ENCODE assay signal across 17 cellular contexts in the genomic region with DNA sequence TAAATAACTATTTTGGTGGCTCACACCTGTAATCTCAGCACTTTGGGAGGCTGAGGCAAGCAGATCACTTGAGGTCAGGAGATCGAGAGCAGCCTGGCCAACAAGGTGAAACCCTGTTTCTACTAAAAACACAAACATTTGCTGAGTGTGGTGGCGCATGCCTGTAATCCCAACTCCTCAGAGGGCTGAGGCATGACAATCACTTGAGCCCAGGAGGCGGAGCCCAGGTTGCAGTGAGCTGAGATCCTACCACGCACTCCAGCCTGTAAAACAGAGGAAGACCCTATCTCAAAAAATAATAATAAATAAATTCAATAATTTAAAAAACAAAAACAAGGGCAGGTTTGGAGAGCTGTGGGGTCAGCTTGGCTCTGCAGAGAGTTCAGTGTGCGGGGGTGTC. TPM values are rescaled to one million over a fixed set of nuclear protein-coding genes. Genes with fewer than 3 reads are reported as not detected.
DNase-seq lines count a peak whose midpoint lies in the region; ATAC-seq and TF ChIP-seq lines count a peak whose summit lies in the region.
"Had no signal": no experiment of that assay in that cellular context is flagged by ENCODE, and none has a peak within 500 bp of the region (broad histone marks: within the 10 kb centered on the region; RNA-seq: fewer than 3 reads in every experiment).

No MANE protein-coding gene starts in this region.

- WGBS in endodermal cell (ENCODE audit: insufficient coverage in 1 of 2, insufficient read length in 1 of 2), 2 experiments, result 74 to 83% methylated on average over 3 to 5 of the region's 5 CpGs

- no peak overlapping the region for H3K4me2 ChIP-seq in GM23338
- H3K4me2 ChIP-seq in parathyroid adenoma (ENCODE audit: low read length), result no peak overlapping the region
- H3K4me2 ChIP-seq: A549 had no signal

- H3K4me1 Mint-ChIP-seq in GM23338 (peaks cover 16% of the 10 kb centered on the region), endodermal cell (peaks cover 17% of the 10 kb centered on the region)
- H3K4me1 Mint-ChIP-seq: CD8-positive, alpha-beta memory T cell had no signal

- H3K36me3 ChIP-seq in GM23338 (ENCODE audit: insufficient read depth), result no peaks in the 10 kb centered on the region
- no peaks in the 10 kb centered on the region for H3K36me3 ChIP-seq in endodermal cell (ENCODE audit: control insufficient read depth, insufficient read depth, low read length)
- no peaks in the 10 kb centered on the region for H3K36me3 ChIP-seq in parathyroid adenoma (ENCODE audit: control insufficient read depth, insufficient read depth, low read length)
- H3K36me3 ChIP-seq in MG63, result no peaks in the 10 kb centered on the region
- H3K36me3 ChIP-seq: BE2C, HAP-1 had no signal

- H3K27ac ChIP-seq in GM23338 (ENCODE audit: low read depth) (no peak overlapping the region), endodermal cell (ENCODE audit: low read depth, low read length) (no peak overlapping the region), parathyroid adenoma (no peak overlapping the region)
- H3K27ac ChIP-seq: A549 had no signal

- TF ChIP-seq CTCF in GM23338 (conservative IDR thresholded peaks at IDR 0.05; ENCODE audit: low read depth in 2 of 2) (no peak), endodermal cell (conservative IDR thresholded peaks at IDR 0.05) (no peak), parathyroid adenoma (IDR thresholded peaks at IDR 0.05) (no peak)

- H3K4me3 ChIP-seq in GM23338, result no peak overlapping the region
- no peak overlapping the region for H3K4me3 ChIP-seq in endodermal cell (ENCODE audit: low read length)
- no peak overlapping the region for H3K4me3 ChIP-seq in parathyroid adenoma (ENCODE audit: low read depth, low read length)
- H3K4me3 ChIP-seq in MG63, result no peak overlapping the region
- H3K4me3 ChIP-seq: A549, HAP-1 had no signal

- H3K9me3 Mint-ChIP-seq in GM23338 (no peaks in the 10 kb centered on the region), endodermal cell (no peaks in the 10 kb centered on the region)
- H3K9me3 Mint-ChIP-seq: CD8-positive, alpha-beta memory T cell had no signal

- H3K9me2 ChIP-seq in GM23338 (ENCODE audit: insufficient read depth), result no peaks in the 10 kb centered on the region

- peaks cover 7% of the 10 kb centered on the region; the same call in 1 of the 2 replicates for H3K4me1 ChIP-seq in GM23338 (ENCODE audit: insufficient read depth)
- H3K4me1 ChIP-seq in endodermal cell (ENCODE audit: control insufficient read depth, insufficient read depth, low read length), result peaks cover 3% of the 10 kb centered on the region
- H3K4me1 ChIP-seq in parathyroid adenoma, result peaks cover 3% of the 10 kb centered on the region
- H3K4me1 ChIP-seq: A549, BE2C, Caco-2, HAP-1 had no signal

- DNase-seq in GM23338 (ENCODE audit: low spot score), result peak; percentile 54
- DNase-seq in NCI-H82 (lab: John Stamatoyannopoulos, UW), result peak; percentile 47
- DNase-seq in endodermal cell, result peak; percentile 84
- DNase-seq in OCI-M2 (lab: John Stamatoyannopoulos, UW; ENCODE audit: unreplicated experiment), result no peak
- DNase-seq in MG63, result no peak
- DNase-seq: BE2C; Caco-2; CD8-positive, alpha-beta memory T cell; DND-41; GF-D8; IMR-90; KBM-7 had no signal

- H3K9me3 ChIP-seq in endodermal cell (ENCODE audit: control insufficient read depth, low read length) (no peaks in the 10 kb centered on the region), parathyroid adenoma (ENCODE audit: control insufficient read depth, low read length) (no peaks in the 10 kb centered on the region), MG63 (no peaks in the 10 kb centered on the region)
- H3K9me3 ChIP-seq: A549, BE2C, Caco-2, HAP-1 had no signal

- peak; percentile 86 for ATAC-seq in GM23338
- ATAC-seq in GM19397 (IDR thresholded peaks at IDR 0.05; ENCODE audit: unreplicated experiment), result no peak

- H4K20me1 ChIP-seq in GM23338 (replicated peaks; ENCODE audit: insufficient read depth), result no peaks in the 10 kb centered on the region

- H2AFZ ChIP-seq in GM23338 (peak overlapping the region; percentile 59), parathyroid adenoma (peak overlapping the region; percentile 66)

- no peaks in the 10 kb centered on the region for H3F3A ChIP-seq in GM23338 (replicated peaks; ENCODE audit: low read depth)

- no peaks in the 10 kb centered on the region for H3K79me2 ChIP-seq in GM23338 (replicated peaks; ENCODE audit: insufficient read depth)
- H3K79me2 ChIP-seq in parathyroid adenoma, result no peaks in the 10 kb centered on the region

- no peaks in the 10 kb centered on the region for H3K27me3 ChIP-seq in GM23338 (ENCODE audit: insufficient read depth)
- H3K27me3 ChIP-seq in endodermal cell (ENCODE audit: control insufficient read depth, insufficient read depth, low read length, poor library complexity, severe bottlenecking), result no peaks in the 10 kb centered on the region
- H3K27me3 ChIP-seq in parathyroid adenoma (ENCODE audit: control insufficient read depth, insufficient read depth, low read length), result no peaks in the 10 kb centered on the region
- no peaks in the 10 kb centered on the region for H3K27me3 ChIP-seq in MG63
- H3K27me3 ChIP-seq: BE2C had no signal

- H3K4me3 Mint-ChIP-seq in GM23338, result no peak overlapping the region
- no peak overlapping the region for H3K4me3 Mint-ChIP-seq in endodermal cell
- H3K4me3 Mint-ChIP-seq: CD8-positive, alpha-beta memory T cell had no signal

- H3K36me3 Mint-ChIP-seq in GM23338 (ENCODE audit: low read depth) (no peaks in the 10 kb centered on the region; the same call in 2 of the 3 replicates), endodermal cell (ENCODE audit: low read depth) (no peaks in the 10 kb centered on the region)
- H3K36me3 Mint-ChIP-seq: CD8-positive, alpha-beta memory T cell had no signal

- H3K27ac Mint-ChIP-seq in GM23338 (no peak overlapping the region), endodermal cell (no peak overlapping the region)
- H3K27ac Mint-ChIP-seq: CD8-positive, alpha-beta memory T cell had no signal

- H3K27me3 Mint-ChIP-seq in GM23338 (ENCODE audit: insufficient read depth, low read depth, poor library complexity), result peaks cover 17% of the 10 kb centered on the region
- H3K27me3 Mint-ChIP-seq in endodermal cell (ENCODE audit: insufficient read depth), result peaks cover 3% of the 10 kb centered on the region

- H3K9ac ChIP-seq in endodermal cell (ENCODE audit: extremely low read depth, low read length, poor library complexity, severe bottlenecking) (no peak overlapping the region), parathyroid adenoma (no peak overlapping the region)

TF ChIP-seq in GM23338, 12 proteins besides CTCF, POLR2A, EP300 and RAD21 (continues in another document):
- no peak for TF ChIP-seq EZH2phosphoT487 (IDR thresholded peaks at IDR 0.05; ENCODE audit: unreplicated experiment)
- no peak for TF ChIP-seq EZH2 (IDR thresholded peaks at IDR 0.05; ENCODE audit: low read depth, unreplicated experiment)
- TF ChIP-seq, protein P1, sequence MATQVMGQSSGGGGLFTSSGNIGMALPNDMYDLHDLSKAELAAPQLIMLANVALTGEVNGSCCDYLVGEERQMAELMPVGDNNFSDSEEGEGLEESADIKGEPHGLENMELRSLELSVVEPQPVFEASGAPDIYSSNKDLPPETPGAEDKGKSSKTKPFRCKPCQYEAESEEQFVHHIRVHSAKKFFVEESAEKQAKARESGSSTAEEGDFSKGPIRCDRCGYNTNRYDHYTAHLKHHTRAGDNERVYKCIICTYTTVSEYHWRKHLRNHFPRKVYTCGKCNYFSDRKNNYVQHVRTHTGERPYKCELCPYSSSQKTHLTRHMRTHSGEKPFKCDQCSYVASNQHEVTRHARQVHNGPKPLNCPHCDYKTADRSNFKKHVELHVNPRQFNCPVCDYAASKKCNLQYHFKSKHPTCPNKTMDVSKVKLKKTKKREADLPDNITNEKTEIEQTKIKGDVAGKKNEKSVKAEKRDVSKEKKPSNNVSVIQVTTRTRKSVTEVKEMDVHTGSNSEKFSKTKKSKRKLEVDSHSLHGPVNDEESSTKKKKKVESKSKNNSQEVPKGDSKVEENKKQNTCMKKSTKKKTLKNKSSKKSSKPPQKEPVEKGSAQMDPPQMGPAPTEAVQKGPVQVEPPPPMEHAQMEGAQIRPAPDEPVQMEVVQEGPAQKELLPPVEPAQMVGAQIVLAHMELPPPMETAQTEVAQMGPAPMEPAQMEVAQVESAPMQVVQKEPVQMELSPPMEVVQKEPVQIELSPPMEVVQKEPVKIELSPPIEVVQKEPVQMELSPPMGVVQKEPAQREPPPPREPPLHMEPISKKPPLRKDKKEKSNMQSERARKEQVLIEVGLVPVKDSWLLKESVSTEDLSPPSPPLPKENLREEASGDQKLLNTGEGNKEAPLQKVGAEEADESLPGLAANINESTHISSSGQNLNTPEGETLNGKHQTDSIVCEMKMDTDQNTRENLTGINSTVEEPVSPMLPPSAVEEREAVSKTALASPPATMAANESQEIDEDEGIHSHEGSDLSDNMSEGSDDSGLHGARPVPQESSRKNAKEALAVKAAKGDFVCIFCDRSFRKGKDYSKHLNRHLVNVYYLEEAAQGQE (IDR thresholded peaks at IDR 0.05; ENCODE audit: unreplicated experiment), result no peak
- TF ChIP-seq STAT1 (IDR thresholded peaks at IDR 0.05; ENCODE audit: unreplicated experiment), result no peak
- no peak for TF ChIP-seq POLR2AphosphoS5 (IDR thresholded peaks at IDR 0.05; ENCODE audit: low read depth)

RNA-seq across cellular contexts. Expression of a gene that starts 5.7 kb away (rescaled TPM):
- total RNA-seq in GM23338 (2014; rRNA removed; shearing (Covaris generic)), result not detected in 2 replicates
- polyA plus RNA-seq in GM23338 (2016; fragmentation: Nextera tagmentation; extraction: Ambion mirVana), result not detected in 2 replicates
- total RNA-seq in endodermal cell, result under 1 TPM in 1 of 2 donors, not detected in 1; 0.04 TPM
- not detected for polyA plus RNA-seq in endodermal cell (2013, experiment 1 of 2)
- 0.04 TPM for polyA plus RNA-seq in endodermal cell (2013, experiment 2 of 2)
- not detected in 2 replicates for total RNA-seq in MG63 (2014; rRNA removed; shearing (Covaris generic); ENCODE audit: low replicate concordance)
- total RNA-seq: Caco-2; CD8-positive, alpha-beta memory T cell; IMR-90 had no signal
- polyA plus RNA-seq: A549; AG04450; CD8-positive, alpha-beta memory T cell; IMR-90 had no signal

RNA-seq across cellular contexts. Expression of a gene that starts 34.8 kb away (rescaled TPM):
- 4.0 and 5.5 TPM in 2 replicates for total RNA-seq in GM23338 (2014; rRNA removed; shearing (Covaris generic))
- 3.7 and 6.3 TPM in 2 replicates for polyA plus RNA-seq in GM23338 (2016; fragmentation: Nextera tagmentation; extraction: Ambion mirVana)
- 1 to 10 TPM; 1.0 to 2.1 TPM for total RNA-seq in endodermal cell
- 21.7 TPM for polyA plus RNA-seq in endodermal cell (2013, experiment 1 of 2)
- 15.4 TPM for polyA plus RNA-seq in endodermal cell (2013, experiment 2 of 2)
- not detected in 2 replicates for total RNA-seq in MG63 (2014; rRNA removed; shearing (Covaris generic); ENCODE audit: low replicate concordance)
- total RNA-seq: CD8-positive, alpha-beta memory T cell had no signal
- polyA plus RNA-seq: CD8-positive, alpha-beta memory T cell had no signal

RNA-seq across cellular contexts. Expression of a gene that starts 51.0 kb away (rescaled TPM):
- 157 and 184 TPM in 2 replicates for total RNA-seq in GM23338 (2014; rRNA removed; shearing (Covaris generic))
- polyA plus RNA-seq in GM23338 (2016; fragmentation: Nextera tagmentation; extraction: Ambion mirVana), result 202 and 215 TPM in 2 replicates
- 100 to 1,000 TPM; 191 to 201 TPM for total RNA-seq in endodermal cell
- 87.4 TPM for polyA plus RNA-seq in endodermal cell (2013, experiment 1 of 2)
- 82.3 TPM for polyA plus RNA-seq in endodermal cell (2013, experiment 2 of 2)
- 142 and 155 TPM in 2 replicates for total RNA-seq in MG63 (2014; rRNA removed; shearing (Covaris generic); ENCODE audit: low replicate concordance)

RNA-seq across cellular contexts. Expression of a gene that starts 54.1 kb away (rescaled TPM):
- total RNA-seq in GM23338 (2014; rRNA removed; shearing (Covaris generic)), result 62.2 and 78.8 TPM in 2 replicates
- 27.0 and 29.9 TPM in 2 replicates for polyA plus RNA-seq in GM23338 (2016; fragmentation: Nextera tagmentation; extraction: Ambion mirVana)
- 10 to 100 TPM; 62.0 to 89.9 TPM for total RNA-seq in endodermal cell
- polyA plus RNA-seq in endodermal cell (2013, experiment 1 of 2), result 51.0 TPM
- polyA plus RNA-seq in endodermal cell (2013, experiment 2 of 2), result 48.4 TPM
- total RNA-seq in MG63 (2014; rRNA removed; shearing (Covaris generic); ENCODE audit: low replicate concordance), result 51.2 and 64.2 TPM in 2 replicates

Comparison
In these comparisons a context has a peak if more than half of its experiments do, and no peak if none do; other contexts are left out.
1. DNase-seq: peak in GM23338 (single experiment), NCI-H82 (single experiment) and endodermal cell (single experiment); none in OCI-M2 (single experiment) and MG63 (single experiment).